Comparison of ENCODE assay signal across 22 cellular contexts in the genomic region with DNA sequence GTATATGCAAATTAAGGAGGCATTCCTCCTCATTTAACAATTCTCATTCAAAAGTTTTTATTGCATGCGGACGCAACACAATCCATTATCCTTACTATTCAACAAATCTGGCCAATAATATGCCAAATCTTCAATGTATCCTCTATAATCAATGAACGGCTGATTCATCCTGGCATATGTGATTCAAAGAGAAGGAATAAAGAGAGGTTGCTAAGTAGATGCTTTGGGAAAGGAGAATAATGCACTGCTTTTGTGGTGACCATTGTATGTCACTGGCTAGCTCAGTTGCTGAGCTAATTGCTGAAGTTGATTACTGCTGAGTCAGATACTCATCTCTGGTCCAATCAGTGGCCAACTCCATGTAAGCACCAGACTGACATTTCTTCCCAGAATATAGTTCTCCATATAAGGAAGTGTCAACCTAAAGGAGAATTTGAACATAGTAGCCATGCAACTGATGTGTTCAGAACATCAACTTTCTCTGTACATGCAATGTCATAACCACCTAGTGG.
"Had no signal": no experiment of that assay in that cellular context is flagged by ENCODE, and none has a peak within 500 bp of the region (broad histone marks: within the 10 kb centered on the region; RNA-seq: fewer than 3 reads in every experiment).

No MANE protein-coding gene starts in this region.

- H3K4me3 Mint-ChIP-seq: naive B cell; nephron; stimulated activated naive B cell treated with anti-CD40 and anti-IgM and Interleukin-4, amounts not matched to agents 10 μg/mL and 1 μg/mL and 100 μg/mL, for 72 hours; stimulated activated naive CD8-positive, alpha-beta T cell treated with anti-CD3 and anti-CD28 coated beads, Interleukin-15, amount 100 ng/mL, for 72 hours had no signal

- H3K27ac Mint-ChIP-seq: nephron; stimulated activated naive B cell treated with anti-CD40 and anti-IgM and Interleukin-4, amounts not matched to agents 10 μg/mL and 1 μg/mL and 100 μg/mL, for 72 hours; stimulated activated naive CD8-positive, alpha-beta T cell treated with anti-CD3 and anti-CD28 coated beads, Interleukin-15, amount 100 ng/mL, for 72 hours had no signal

- H3K9me3 ChIP-seq: colonic mucosa, neutrophil, sigmoid colon, testis, tibial nerve had no signal

- H3K36me3 ChIP-seq: colonic mucosa, left ventricle myocardium inferior, neutrophil, sigmoid colon, tibial nerve had no signal

- FAIRE-seq: endothelial cell of umbilical vein, kidney had no signal

- DNase-seq: colonic mucosa; dermis blood vessel endothelial cell; erythroblast; foreskin keratinocyte; kidney; left cardiac atrium; left ventricle myocardium inferior; mesenchymal stem cell; naive B cell; posterior cingulate gyrus; sigmoid colon; stimulated activated CD4-positive, alpha-beta T cell treated with anti-CD3 and anti-CD28 coated beads, Interleukin-2, amount 100 ng/mL, for 24 hours; stimulated activated CD4-positive, alpha-beta T cell treated with anti-CD3 and anti-CD28 coated beads, Interleukin-4, amount 100 ng/mL, for 4 hours; stimulated activated naive B cell treated with anti-CD40 and anti-IgM and Interleukin-4, amounts not matched to agents 10 μg/mL and 1 μg/mL and 100 μg/mL, for 72 hours; stimulated activated naive CD8-positive, alpha-beta T cell treated with anti-CD3 and anti-CD28 coated beads, Interleukin-15, amount 100 ng/mL, for 72 hours; testis had no signal

- H3K27me3 Mint-ChIP-seq: stimulated activated naive B cell treated with anti-CD40 and anti-IgM and Interleukin-4, amounts not matched to agents 10 μg/mL and 1 μg/mL and 100 μg/mL, for 72 hours; stimulated activated naive CD8-positive, alpha-beta T cell treated with anti-CD3 and anti-CD28 coated beads, Interleukin-15, amount 100 ng/mL, for 72 hours had no signal

- H3K27me3 ChIP-seq: colonic mucosa, foreskin keratinocyte, neutrophil, sigmoid colon, testis, tibial nerve had no signal

- H3K4me3 ChIP-seq: colonic mucosa, left ventricle myocardium inferior, lung, sigmoid colon, skin epidermis, testis, tibial nerve had no signal

- H3K4me1 Mint-ChIP-seq: naive B cell; nephron; stimulated activated naive B cell treated with anti-CD40 and anti-IgM and Interleukin-4, amounts not matched to agents 10 μg/mL and 1 μg/mL and 100 μg/mL, for 72 hours; stimulated activated naive CD8-positive, alpha-beta T cell treated with anti-CD3 and anti-CD28 coated beads, Interleukin-15, amount 100 ng/mL, for 72 hours had no signal

- H3K27ac ChIP-seq: colonic mucosa, foreskin keratinocyte, left ventricle myocardium inferior, neutrophil, sigmoid colon, skin epidermis, testis, tibial nerve had no signal

- H3K36me3 Mint-ChIP-seq: naive B cell; stimulated activated naive B cell treated with anti-CD40 and anti-IgM and Interleukin-4, amounts not matched to agents 10 μg/mL and 1 μg/mL and 100 μg/mL, for 72 hours had no signal

- H3K9me3 Mint-ChIP-seq: stimulated activated naive B cell treated with anti-CD40 and anti-IgM and Interleukin-4, amounts not matched to agents 10 μg/mL and 1 μg/mL and 100 μg/mL, for 72 hours had no signal

- ATAC-seq: foreskin keratinocyte; left cardiac atrium; stimulated activated naive B cell treated with anti-CD40 and anti-IgM and Interleukin-4, amounts not matched to agents 10 μg/mL and 1 μg/mL and 100 μg/mL, for 72 hours; stimulated activated naive CD8-positive, alpha-beta T cell treated with anti-CD3 and anti-CD28 coated beads, Interleukin-15, amount 100 ng/mL, for 72 hours had no signal

- H3K4me1 ChIP-seq: colonic mucosa, left ventricle myocardium inferior, sigmoid colon, testis, tibial nerve had no signal
